Comparison of ENCODE assay signal across 29 cellular contexts in the genomic region with DNA sequence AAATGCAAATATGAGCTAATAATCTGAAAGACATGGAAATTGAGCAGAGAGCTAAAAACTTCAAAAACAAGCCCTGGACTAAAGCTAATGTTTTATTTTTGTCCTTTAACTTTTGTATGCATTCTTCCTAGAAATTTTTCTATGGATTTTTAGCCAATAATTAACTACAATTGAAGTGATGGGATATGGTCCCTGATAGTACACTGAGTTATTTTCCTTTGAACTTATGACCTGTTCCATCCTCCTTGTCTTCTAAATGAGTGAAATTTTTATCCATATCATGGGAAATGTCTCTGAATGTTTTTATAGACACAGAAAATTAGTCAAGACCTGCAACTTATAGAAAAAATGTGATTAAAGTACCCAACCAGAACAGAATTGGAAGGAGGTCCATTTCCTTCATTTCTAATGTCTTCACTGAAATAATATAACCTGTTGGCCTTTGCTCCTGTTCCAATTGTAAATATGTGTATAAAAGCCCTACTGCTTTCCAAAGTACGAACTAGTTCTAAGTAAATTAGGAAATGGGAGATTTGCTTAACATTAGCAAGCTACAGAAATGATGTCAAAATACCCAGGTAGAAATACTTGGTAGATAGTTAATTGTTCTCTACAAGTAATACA. TPM values are rescaled to one million over a fixed set of nuclear protein-coding genes. Genes with fewer than 3 reads are reported as not detected.
"Had no signal": no experiment of that assay in that cellular context is flagged by ENCODE, and none has a peak within 500 bp of the region (broad histone marks: within the 10 kb centered on the region; RNA-seq: fewer than 3 reads in every experiment).

No MANE protein-coding gene starts in this region.

- H3K27me3 ChIP-seq: adrenal gland, cardiac muscle cell had no signal

- FAIRE-seq: bronchial epithelial cell, TTC549 had no signal

- H3K9me3 ChIP-seq: adrenal gland had no signal

- DNase-seq: activated B cell treated with CpG ODN at 0.5 μM for 24 hours; activated CD4-positive, alpha-beta memory T cell treated with anti-CD3 and anti-CD28 coated beads for 36 hours; activated CD4-positive, alpha-beta T cell treated with anti-CD3 and anti-CD28 coated beads for 4 hours; activated CD4-positive, alpha-beta T cell treated with anti-CD3 and anti-CD28 coated beads, Interleukin-2, amount 10 ng/mL, durations not matched to agents 24 days and 14 days; activated CD4-positive, alpha-beta T cell treated with anti-CD3 and anti-CD28 coated beads, Interleukin-2, amount 50 U/mL, for 1 hour; activated CD4-positive, alpha-beta T cell treated with anti-CD3 and anti-CD28 coated beads, Interleukin-2, amount 50 U/mL, for 4 hours; activated CD4-positive, CD25-positive, alpha-beta regulatory T cell treated with anti-CD3 and anti-CD28 coated beads, Interleukin-2, amount 50 U/mL, for 72 hours; activated CD8-positive, alpha-beta memory T cell treated with anti-CD3 and anti-CD28 coated beads, Interleukin-2, amount 50 U/mL, for 4 hours; activated CD8-positive, alpha-beta T cell treated with anti-CD3 and anti-CD28 coated beads for 36 hours; activated effector memory CD4-positive, alpha-beta T cell treated with anti-CD3 and anti-CD28 coated beads, Interleukin-2, amount 50 U/mL, for 16 hours; activated gamma-delta T cell treated with Interleukin-2 at 50 U/mL for 16 hours; activated naive CD4-positive, alpha-beta T cell; activated naive CD4-positive, alpha-beta T cell treated with anti-CD3 and anti-CD28 coated beads for 36 hours; activated naive CD4-positive, alpha-beta T cell treated with anti-CD3 and anti-CD28 coated beads, Interleukin-2, amount 50 U/mL, for 16 hours; activated naive CD8-positive, alpha-beta T cell treated with anti-CD3 and anti-CD28 coated beads for 36 hours; activated T-cell treated with anti-CD3 and anti-CD28 coated beads for 4 hours; activated T-cell treated with anti-CD3 and anti-CD28 coated beads, Interleukin-2, amount 50 U/mL, for 1 hour; activated T-cell treated with anti-CD3 and anti-CD28 coated beads, Interleukin-2, amount 50 U/mL, for 4 hours; activated T-cell treated with anti-CD3 and anti-CD28 coated beads, Interleukin-2, amount 50 U/mL, for 72 hours; adrenal gland; amniotic stem cell; aorta; caudate nucleus; cerebellar nuclear complex; T-helper 9 cell had no signal

- H3K36me3 ChIP-seq: adrenal gland, cardiac muscle cell had no signal

- H3K27ac ChIP-seq: adrenal gland, cardiac muscle cell, VCaP had no signal

- H3K4me1 ChIP-seq: adrenal gland had no signal

- H3K4me3 ChIP-seq: adrenal gland, cardiac muscle cell had no signal

- ATAC-seq: activated CD8-positive, alpha-beta T cell treated with anti-CD3 and anti-CD28 coated beads for 36 hours; activated T-cell treated with anti-CD3 and anti-CD28 coated beads, Interleukin-2, amount 50 U/mL, for 4 hours had no signal

RNA-seq across cellular contexts. Expression of a gene that starts 11.3 kb away (rescaled TPM):
- total RNA-seq: cardiac muscle cell had no signal
